ENCODE assay signal across 27 cellular contexts in genomic region chrX:121336831-121337421, GRCh38.
DNase-seq lines count a peak whose midpoint lies in the region; ATAC-seq and TF ChIP-seq lines count a peak whose summit lies in the region.
"Had no signal": no experiment of that assay in that cellular context is flagged by ENCODE, and none has a peak within 500 bp of the region (broad histone marks: within the 10 kb centered on the region; RNA-seq: fewer than 3 reads in every experiment).

No MANE protein-coding gene starts in this region.

- no peak overlapping the region for H2AFZ ChIP-seq in PC-3 (ENCODE audit: low read length)

- H3K79me2 ChIP-seq in PC-3 (ENCODE audit: low read length), result no peaks in the 10 kb centered on the region

- no peaks in the 10 kb centered on the region for H3F3A ChIP-seq in PC-3 (ENCODE audit: low read length, unreplicated experiment)

- BruUV-seq in PC-3 (replicated peaks; lab: Mats Ljungman, UMichigan), result no TSS peak

- no peaks in the 10 kb centered on the region for H3K9me3 Mint-ChIP-seq in activated T-helper 17 cell treated with anti-CD3 and anti-CD28 coated beads, Interleukin-2, amount 50 U/mL, for 72 hours
- H3K9me3 Mint-ChIP-seq: activated T-cell treated with anti-CD3 and anti-CD28 coated beads, Interleukin-2, amount 50 U/mL, for 72 hours; nephron; stimulated activated naive CD8-positive, alpha-beta T cell treated with anti-CD3 and anti-CD28 coated beads, Interleukin-15, Interleukin-2, amounts not matched to agents 100 ng/mL and 50 ng/mL, for 24 hours; WTC11 had no signal

- POLR2A ChIA-PET in PC-3 (lab: Charles Lee; ENCODE audit: unreplicated experiment), result no interaction called here

- no peaks in the 10 kb centered on the region for H3K4me1 Mint-ChIP-seq in activated T-helper 17 cell treated with anti-CD3 and anti-CD28 coated beads, Interleukin-2, amount 50 U/mL, for 72 hours

- CTCF ChIA-PET in PC-3 (lab: Charles Lee), result no interaction called here

- no peaks in the 10 kb centered on the region for H3K27me3 ChIP-seq in PC-3 (ENCODE audit: low read length)
- H3K27me3 ChIP-seq: adrenal gland, BE2C, brain microvascular endothelial cell, SJCRH30 had no signal

- no peaks in the 10 kb centered on the region for H3K36me3 ChIP-seq in PC-3 (ENCODE audit: low read depth, low read length)
- H3K36me3 ChIP-seq: adrenal gland, BE2C, brain microvascular endothelial cell, lower lobe of right lung, SJCRH30 had no signal

- peak; percentile 27 for DNase-seq in DMS153 treated with DMSO at 0.1 percent for 48 hours (lab: John Stamatoyannopoulos, UW; ENCODE audit: unreplicated experiment)
- peak; percentile 71 for DNase-seq in NCI-H2029 (lab: John Stamatoyannopoulos, UW)
- DNase-seq in PC-3, result peak; percentile 84
- peak; percentile 58 for DNase-seq in kidney tubule cell (ENCODE audit: low spot score)
- no peak for DNase-seq in medulla oblongata (ENCODE audit: extremely low spot score)
- DNase-seq: activated CD4-positive, alpha-beta T cell treated with anti-CD3 and anti-CD28 coated beads, Interleukin-2, amount 50 U/mL, for 4 hours; activated naive CD4-positive, alpha-beta T cell treated with Interleukin-2 at 50 U/mL for 16 hours; activated T-cell treated with anti-CD3 and anti-CD28 coated beads, Interleukin-2, amount 50 U/mL, for 72 hours; adrenal gland; BE2C; brain microvascular endothelial cell; head of caudate nucleus; Karpas-422; kidney; lower lobe of right lung; MV-4-11; NCI-H82; OCI-M1; SJCRH30 had no signal

- no peak overlapping the region for H3K4me3 ChIP-seq in PC-3 (ENCODE audit: low read length)
- H3K4me3 ChIP-seq: adrenal gland, GM12878, lower lobe of right lung, SJCRH30, skin epidermis had no signal

- intact Hi-C loops in PC-3 (cut with micrococcal nuclease), result no loop called here

- H3K27ac Mint-ChIP-seq in activated T-helper 17 cell treated with anti-CD3 and anti-CD28 coated beads, Interleukin-2, amount 50 U/mL, for 72 hours, result no peak overlapping the region
- H3K27ac Mint-ChIP-seq: activated T-cell treated with anti-CD3 and anti-CD28 coated beads, Interleukin-2, amount 50 U/mL, for 72 hours; nephron; stimulated activated naive CD8-positive, alpha-beta T cell treated with anti-CD3 and anti-CD28 coated beads, Interleukin-15, Interleukin-2, amounts not matched to agents 100 ng/mL and 50 ng/mL, for 24 hours; WTC11 had no signal

- H4K20me1 ChIP-seq in PC-3 (ENCODE audit: low read length), result no peaks in the 10 kb centered on the region

- no peaks in the 10 kb centered on the region for H3K27me3 Mint-ChIP-seq in activated T-helper 17 cell treated with anti-CD3 and anti-CD28 coated beads, Interleukin-2, amount 50 U/mL, for 72 hours
- H3K27me3 Mint-ChIP-seq: stimulated activated naive CD8-positive, alpha-beta T cell treated with anti-CD3 and anti-CD28 coated beads, Interleukin-15, Interleukin-2, amounts not matched to agents 100 ng/mL and 50 ng/mL, for 24 hours had no signal

- ATAC-seq in PC-3 (no peak), HG03457 (IDR thresholded peaks at IDR 0.05; ENCODE audit: unreplicated experiment) (no peak)
- no peak for ATAC-seq in activated T-helper 17 cell treated with anti-CD3 and anti-CD28 coated beads, Interleukin-2, amount 50 U/mL, for 72 hours (replicated peaks)
- ATAC-seq: activated T-cell treated with anti-CD3 and anti-CD28 coated beads, Interleukin-2, amount 50 U/mL, for 72 hours; GM12878; HepG2; lower lobe of right lung; WTC11 had no signal

- H3K4me2 ChIP-seq in PC-3 (ENCODE audit: low read length), result peak overlapping the region; percentile 24

- peaks cover 13% of the 10 kb centered on the region for H3K4me1 ChIP-seq in PC-3 (ENCODE audit: insufficient read depth, low read length)
- H3K4me1 ChIP-seq: adrenal gland, BE2C, lower lobe of right lung, SJCRH30 had no signal

- no peaks in the 10 kb centered on the region for H3K9me2 ChIP-seq in PC-3 (replicated peaks; ENCODE audit: low read length)

- no peak overlapping the region for H3K27ac ChIP-seq in PC-3 (ENCODE audit: low read length)
- H3K27ac ChIP-seq: adrenal gland, brain microvascular endothelial cell, lower lobe of right lung, SJCRH30, skin epidermis had no signal

- H3K4me3 Mint-ChIP-seq in activated T-helper 17 cell treated with anti-CD3 and anti-CD28 coated beads, Interleukin-2, amount 50 U/mL, for 72 hours, result no peak overlapping the region
- H3K4me3 Mint-ChIP-seq: activated T-cell treated with anti-CD3 and anti-CD28 coated beads, Interleukin-2, amount 50 U/mL, for 72 hours; nephron; stimulated activated naive CD8-positive, alpha-beta T cell treated with anti-CD3 and anti-CD28 coated beads, Interleukin-15, Interleukin-2, amounts not matched to agents 100 ng/mL and 50 ng/mL, for 24 hours; WTC11 had no signal

- H3K9ac ChIP-seq in PC-3 (ENCODE audit: low read length), result no peak overlapping the region

- no peaks in the 10 kb centered on the region for H3K9me3 ChIP-seq in PC-3 (ENCODE audit: low read length)
- H3K9me3 ChIP-seq: adrenal gland, BE2C, lower lobe of right lung, SJCRH30 had no signal

- H3K36me3 Mint-ChIP-seq in activated T-helper 17 cell treated with anti-CD3 and anti-CD28 coated beads, Interleukin-2, amount 50 U/mL, for 72 hours (ENCODE audit: low read depth), result no peaks in the 10 kb centered on the region
- H3K36me3 Mint-ChIP-seq: WTC11 had no signal

- TF ChIP-seq CTCF in PC-3 (conservative IDR thresholded peaks at IDR 0.05; ENCODE audit: low read depth, low read length), result no peak
